Comparison of ENCODE assay signal across 15 cellular contexts in the genomic region with DNA sequence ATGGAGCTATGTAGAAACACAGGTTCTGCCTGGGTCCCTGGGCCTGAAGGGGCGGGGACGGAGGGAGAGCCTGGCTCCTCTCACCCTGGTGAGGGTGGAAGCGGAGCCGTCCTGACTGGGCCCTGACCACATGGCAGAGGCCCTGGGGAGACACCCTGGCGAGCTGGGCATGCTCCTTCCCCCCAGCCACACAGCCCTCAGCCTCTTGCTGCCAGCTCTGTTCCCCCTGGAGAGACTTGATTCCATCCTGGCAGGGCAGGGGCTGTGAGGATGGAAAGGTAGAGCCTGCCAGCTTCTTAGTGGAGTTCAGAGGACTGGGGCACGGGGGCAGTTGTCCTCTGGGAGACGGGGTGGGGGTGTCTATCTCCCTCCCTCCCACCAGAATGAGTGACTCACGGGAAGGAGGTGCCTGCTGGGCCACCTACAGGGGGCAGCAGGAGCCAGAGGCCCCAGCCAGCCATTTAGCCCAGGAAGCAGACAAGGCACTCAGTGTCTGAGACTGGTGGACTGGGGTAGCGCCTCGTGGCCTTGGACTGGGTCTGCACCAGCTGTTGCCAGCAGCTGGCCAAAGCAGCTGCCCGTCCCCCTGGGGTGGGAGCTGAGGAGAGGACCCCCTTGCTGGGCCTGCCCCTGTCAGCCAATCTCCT. TPM values are rescaled to one million over a fixed set of nuclear protein-coding genes. Genes with fewer than 3 reads are reported as not detected.
DNase-seq lines count a peak whose midpoint lies in the region; ATAC-seq, FAIRE-seq and TF ChIP-seq lines count a peak whose summit lies in the region.
"Had no signal": no experiment of that assay in that cellular context is flagged by ENCODE, and none has a peak within 500 bp of the region (broad histone marks: within the 10 kb centered on the region; RNA-seq: fewer than 3 reads in every experiment).

No MANE protein-coding gene starts in this region.

- no peak overlapping the region for H3K27ac Mint-ChIP-seq in WTC11
- H3K27ac Mint-ChIP-seq in neural progenitor cell: no peak overlapping the region

- H3K36me3 ChIP-seq in neural progenitor cell: no peaks in the 10 kb centered on the region
- H3K36me3 ChIP-seq: tibial artery had no signal

- ATAC-seq in HG02798 (IDR thresholded peaks at IDR 0.05; ENCODE audit: poor library complexity, unreplicated experiment) (peak; percentile 57), WTC11 (peak; percentile 29), GM19397 (IDR thresholded peaks at IDR 0.05; ENCODE audit: unreplicated experiment) (no peak)

- no peak overlapping the region for H2AFZ ChIP-seq in neural progenitor cell (replicated peaks)

- H3K9me3 Mint-ChIP-seq in WTC11 (no peaks in the 10 kb centered on the region), neural progenitor cell (peaks cover 2% of the 10 kb centered on the region)

- H3K9ac ChIP-seq in neural progenitor cell: no peak overlapping the region

- H3K79me2 ChIP-seq in neural progenitor cell (ENCODE audit: low read depth): no peaks in the 10 kb centered on the region

- peaks cover 8% of the 10 kb centered on the region for H3K4me1 ChIP-seq in neural progenitor cell

- FAIRE-seq in frontal cortex (lab: Jason Lieb, UNC): no peak
- FAIRE-seq: astrocyte had no signal

- no peaks in the 10 kb centered on the region for H3F3A ChIP-seq in neural progenitor cell (ENCODE audit: low read depth)

- peaks cover 36% of the 10 kb centered on the region for H3K27me3 Mint-ChIP-seq in WTC11 (ENCODE audit: low read depth)
- H3K27me3 Mint-ChIP-seq in neural progenitor cell (ENCODE audit: insufficient read depth, low read depth): peaks cover 36% of the 10 kb centered on the region

- TF ChIP-seq CTCF in WTC11 (IDR thresholded peaks at IDR 0.05): no peak
- TF ChIP-seq CTCF in neural progenitor cell (IDR thresholded peaks at IDR 0.05): peak; percentile 35

- POLR2A ChIA-PET in WTC11 (lab: Charles Lee): no interaction called here

- H3K27ac ChIP-seq in neural progenitor cell: no peak overlapping the region
- H3K27ac ChIP-seq: tibial artery had no signal

- H3K27me3 ChIP-seq in neural progenitor cell: peaks cover 37% of the 10 kb centered on the region

- H4K20me1 ChIP-seq in neural progenitor cell (ENCODE audit: low read depth): peaks cover 3% of the 10 kb centered on the region

- peak; percentile 48 for DNase-seq in NCI-H82 (lab: John Stamatoyannopoulos, UW)
- no peak for DNase-seq in NCI-H82 treated with DMSO at 0.1 percent for 48 hours (lab: John Stamatoyannopoulos, UW; ENCODE audit: unreplicated experiment)
- DNase-seq in WTC11 (ENCODE audit: low spot score): no peak
- DNase-seq in neural progenitor cell (ENCODE audit: low spot score): no peak
- DNase-seq in activated CD4-positive, CD25-positive, alpha-beta regulatory T cell (lab: John Stamatoyannopoulos, UW): no peak
- no peak for DNase-seq in frontal cortex (ENCODE audit: low spot score in 2 of 2)
- DNase-seq: glutamatergic neuron; KBM-7; NK-92 treated with Interleukin-12 subunit alpha and Interleukin-12 subunit beta, amount 100 ng/mL, for 24 hours; stimulated activated CD4-positive, alpha-beta T cell treated with anti-CD3 and anti-CD28 coated beads, Interleukin-4, amount 100 ng/mL, for 1 hour; tibial artery had no signal

- no peaks in the 10 kb centered on the region for H3K9me3 ChIP-seq in neural progenitor cell (ENCODE audit: low read depth)
- H3K9me3 ChIP-seq: tibial artery had no signal

- CTCF ChIA-PET in WTC11 (lab: Charles Lee): interaction anchor here (0.9 to 4.3 kb wide), 3 partner anchors 47 to 244 kb away, joined by 4 to 20 read pairs (median 14); no protein-coding TSS in a partner anchor

- no peak overlapping the region for H3K4me2 ChIP-seq in neural progenitor cell

- H3K4me3 ChIP-seq in neural progenitor cell: no peak overlapping the region
- H3K4me3 ChIP-seq: tibial artery had no signal

- H3K4me3 Mint-ChIP-seq in WTC11: no peak overlapping the region
- H3K4me3 Mint-ChIP-seq in neural progenitor cell: no peak overlapping the region

- H3K36me3 Mint-ChIP-seq in WTC11: no peaks in the 10 kb centered on the region
- no peaks in the 10 kb centered on the region for H3K36me3 Mint-ChIP-seq in neural progenitor cell

- H3K4me1 Mint-ChIP-seq in WTC11 (peaks cover 10% of the 10 kb centered on the region), neural progenitor cell (peaks cover 10% of the 10 kb centered on the region)

TF ChIP-seq in WTC11, 78 proteins besides CTCF, POLR2A, EP300 and RAD21:
- TF ChIP-seq, protein P1, sequence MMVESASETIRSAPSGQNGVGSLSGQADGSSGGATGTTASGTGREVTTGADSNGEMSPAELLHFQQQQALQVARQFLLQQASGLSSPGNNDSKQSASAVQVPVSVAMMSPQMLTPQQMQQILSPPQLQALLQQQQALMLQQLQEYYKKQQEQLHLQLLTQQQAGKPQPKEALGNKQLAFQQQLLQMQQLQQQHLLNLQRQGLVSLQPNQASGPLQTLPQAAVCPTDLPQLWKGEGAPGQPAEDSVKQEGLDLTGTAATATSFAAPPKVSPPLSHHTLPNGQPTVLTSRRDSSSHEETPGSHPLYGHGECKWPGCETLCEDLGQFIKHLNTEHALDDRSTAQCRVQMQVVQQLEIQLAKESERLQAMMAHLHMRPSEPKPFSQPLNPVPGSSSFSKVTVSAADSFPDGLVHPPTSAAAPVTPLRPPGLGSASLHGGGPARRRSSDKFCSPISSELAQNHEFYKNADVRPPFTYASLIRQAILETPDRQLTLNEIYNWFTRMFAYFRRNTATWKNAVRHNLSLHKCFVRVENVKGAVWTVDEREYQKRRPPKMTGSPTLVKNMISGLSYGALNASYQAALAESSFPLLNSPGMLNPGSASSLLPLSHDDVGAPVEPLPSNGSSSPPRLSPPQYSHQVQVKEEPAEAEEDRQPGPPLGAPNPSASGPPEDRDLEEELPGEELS (CRISPR knock-in tag; IDR thresholded peaks at IDR 0.05): no peak
- no peak for TF ChIP-seq TEAD4 (CRISPR knock-in tag; IDR thresholded peaks at IDR 0.05)
- TF ChIP-seq ZNF317 (CRISPR knock-in tag; IDR thresholded peaks at IDR 0.05; ENCODE audit: borderline replicate concordance, low read depth): no peak
- no peak for TF ChIP-seq HMGA2 (CRISPR knock-in tag; IDR thresholded peaks at IDR 0.05)
- TF ChIP-seq NFATC4 (CRISPR knock-in tag; IDR thresholded peaks at IDR 0.05): no peak
- TF ChIP-seq RELA (CRISPR knock-in tag; IDR thresholded peaks at IDR 0.05; ENCODE audit: borderline replicate concordance): no peak
- TF ChIP-seq TCF7 (CRISPR knock-in tag; IDR thresholded peaks at IDR 0.05; ENCODE audit: low read depth): no peak
- TF ChIP-seq, protein P2, sequence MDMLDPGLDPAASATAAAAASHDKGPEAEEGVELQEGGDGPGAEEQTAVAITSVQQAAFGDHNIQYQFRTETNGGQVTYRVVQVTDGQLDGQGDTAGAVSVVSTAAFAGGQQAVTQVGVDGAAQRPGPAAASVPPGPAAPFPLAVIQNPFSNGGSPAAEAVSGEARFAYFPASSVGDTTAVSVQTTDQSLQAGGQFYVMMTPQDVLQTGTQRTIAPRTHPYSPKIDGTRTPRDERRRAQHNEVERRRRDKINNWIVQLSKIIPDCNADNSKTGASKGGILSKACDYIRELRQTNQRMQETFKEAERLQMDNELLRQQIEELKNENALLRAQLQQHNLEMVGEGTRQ (CRISPR knock-in tag; IDR thresholded peaks at IDR 0.05): no peak
- TF ChIP-seq NR1H2 (CRISPR knock-in tag; IDR thresholded peaks at IDR 0.05): no peak
- TF ChIP-seq ZNF416 (CRISPR knock-in tag; IDR thresholded peaks at IDR 0.05): no peak
- no peak for TF ChIP-seq NR2C2 (CRISPR knock-in tag; IDR thresholded peaks at IDR 0.05)
- no peak for TF ChIP-seq SOX15 (CRISPR knock-in tag; IDR thresholded peaks at IDR 0.05)
- no peak for TF ChIP-seq MXD4 (CRISPR knock-in tag; IDR thresholded peaks at IDR 0.05; ENCODE audit: borderline replicate concordance)
- TF ChIP-seq NFE2L1 (CRISPR knock-in tag; IDR thresholded peaks at IDR 0.05): no peak
- TF ChIP-seq FOXJ3 (CRISPR knock-in tag; IDR thresholded peaks at IDR 0.05; ENCODE audit: borderline replicate concordance): no peak
- TF ChIP-seq CREM (CRISPR knock-in tag; IDR thresholded peaks at IDR 0.05): no peak

RNA-seq across cellular contexts. Expression of a gene that starts 22.8 kb away (rescaled TPM):
- total RNA-seq in WTC11 (2021) (0.05 TPM in 1 of 3 replicates, not detected in the others), neural progenitor cell (ENCODE audit: low replicate concordance) (not detected in 2 replicates), frontal cortex (3.3 TPM)
- total RNA-seq: astrocyte, myocyte had no signal
